In genomic region chr9:71680189-71680983, GRCh38 we compare ENCODE assay signal across 9 cellular contexts.
DNase-seq lines count a peak whose midpoint lies in the region; ATAC-seq and TF ChIP-seq lines count a peak whose summit lies in the region.
"Had no signal": no experiment of that assay in that cellular context is flagged by ENCODE, and none has a peak within 500 bp of the region (broad histone marks: within the 10 kb centered on the region; RNA-seq: fewer than 3 reads in every experiment).

No MANE protein-coding gene starts in this region.

- peak overlapping the region; percentile 54 for H3K9ac ChIP-seq in skeletal muscle satellite cell (ENCODE audit: low read depth, low read length)

- TF ChIP-seq CTCF in PC-9 (conservative IDR thresholded peaks at IDR 0.05) (no peak), fibroblast of the aortic adventitia (IDR thresholded peaks at IDR 0.05; ENCODE audit: insufficient read depth, low read length) (no peak)

- H3K9me2 ChIP-seq in PC-9 (ENCODE audit: insufficient read depth): no peaks in the 10 kb centered on the region; the same call in 1 of the 2 replicates

- H3K9me3 ChIP-seq in PC-9 (ENCODE audit: insufficient read depth, low read depth): peaks cover 6% of the 10 kb centered on the region; the same call in 1 of the 2 replicates
- H3K9me3 ChIP-seq in skeletal muscle satellite cell (replicated peaks; ENCODE audit: low read length): no peaks in the 10 kb centered on the region

- H3F3A ChIP-seq in PC-9 (ENCODE audit: insufficient read depth, low read depth): peaks cover 57% of the 10 kb centered on the region

- peak overlapping the region; percentile 92 for H3K27ac ChIP-seq in PC-9

- H3K4me1 ChIP-seq in PC-9 (replicated peaks; ENCODE audit: insufficient read depth) (peaks cover 97% of the 10 kb centered on the region), skeletal muscle satellite cell (ENCODE audit: control insufficient read depth, insufficient read depth, low read length) (peaks cover 49% of the 10 kb centered on the region)

- peaks cover 7% of the 10 kb centered on the region; the same call in 1 of the 2 replicates for H3K36me3 ChIP-seq in PC-9 (ENCODE audit: low read depth)
- no peaks in the 10 kb centered on the region for H3K36me3 ChIP-seq in skeletal muscle satellite cell (ENCODE audit: insufficient read depth, low read length)

- H3K27me3 ChIP-seq in PC-9 (ENCODE audit: insufficient read depth, low read depth) (no peaks in the 10 kb centered on the region), skeletal muscle satellite cell (ENCODE audit: control insufficient read depth, insufficient read depth, low read length) (no peaks in the 10 kb centered on the region)

- intact Hi-C loops in PC-9 (cut with micrococcal nuclease; ENCODE audit: unreplicated experiment): loop anchor here (1.0 to 5.0 kb wide), 5 partner anchors 16 to 467 kb away; partner anchors contain the start of genes CEMIP2 and GDA

- CTCF ChIA-PET in PC-9 (lab: Charles Lee): interaction anchor here (0.6 kb wide), 1 partner anchor 34 kb away, joined by 9 read pairs; no protein-coding TSS in a partner anchor

- H2AFZ ChIP-seq in PC-9: no peak overlapping the region

- TSS peak; percentile 18 for BruUV-seq in PC-9 (replicated peaks; lab: Mats Ljungman, UMichigan)

- H3K4me3 ChIP-seq in PC-9 (peak overlapping the region; percentile 7; the same call in 1 of the 2 replicates), fibroblast of the aortic adventitia (ENCODE audit: low read depth, low read length) (no peak overlapping the region), skeletal muscle satellite cell (ENCODE audit: low read length) (peak overlapping the region; percentile 2)

- peak; percentile 52 for ATAC-seq in GM21381 (IDR thresholded peaks at IDR 0.05; ENCODE audit: unreplicated experiment)

- no peaks in the 10 kb centered on the region for H4K20me1 ChIP-seq in PC-9 (ENCODE audit: insufficient read depth)

- POLR2A ChIA-PET in PC-9 (lab: Charles Lee; ENCODE audit: unreplicated experiment): interaction anchor here (0.5 to 1.4 kb wide), 8 partner anchors 33 to 1422 kb away, joined by 4 to 15 read pairs (median 4); partner anchors contain the start of genes ABHD17B and C9orf85

- no peaks in the 10 kb centered on the region for H3K79me2 ChIP-seq in PC-9 (ENCODE audit: low read depth)

- H3K4me2 ChIP-seq in PC-9 (peak overlapping the region; percentile 53), skeletal muscle satellite cell (ENCODE audit: low read length) (peak overlapping the region; percentile 50)

- DNase-seq in PC-9 (peak; percentile 66 to 97), fibroblast of the aortic adventitia (ENCODE audit: low read depth) (peak; percentile 59), retina (no peak), DMS53 treated with DMSO at 0.1 percent for 48 hours (lab: John Stamatoyannopoulos, UW; ENCODE audit: unreplicated experiment) (no peak)
- no peak for DNase-seq in activated CD4-positive, CD25-positive, alpha-beta regulatory T cell treated with anti-CD3 and anti-CD28 coated beads, Interleukin-2, amount 50 U/mL, for 72 hours
- DNase-seq in activated CD4-positive, alpha-beta T cell treated with anti-CD3 and anti-CD28 coated beads, Interleukin-2, amount 50 U/mL, for 4 hours: no peak
- DNase-seq: activated CD4-positive, alpha-beta T cell treated with anti-CD3 and anti-CD28 coated beads for 48 hours had no signal

Comparison
In these comparisons a context has a peak if more than half of its experiments do, and no peak if none do; other contexts are left out.
1. DNase-seq: peak in PC-9 (2 of 2) and fibroblast of the aortic adventitia (single experiment); none in retina (single experiment), activated CD4-positive, CD25-positive, alpha-beta regulatory T cell treated with anti-CD3 and anti-CD28 coated beads, Interleukin-2, amount 50 U/mL, for 72 hours (single experiment), activated CD4-positive, alpha-beta T cell treated with anti-CD3 and anti-CD28 coated beads, Interleukin-2, amount 50 U/mL, for 4 hours (0 of 2) and DMS53 treated with DMSO at 0.1 percent for 48 hours (single experiment).